8 cellular contexts compared by ENCODE assay signal in genomic region chr15:67839358-67839928, GRCh38. TPM values are rescaled to one million over a fixed set of nuclear protein-coding genes. Genes with fewer than 3 reads are reported as not detected.
DNase-seq lines count a peak whose midpoint lies in the region; ATAC-seq and TF ChIP-seq lines count a peak whose summit lies in the region.

No MANE protein-coding gene starts in this region.

- WGBS in transverse colon (ENCODE audit: low coverage in 1 of 2), 2 donors = 0 to 1% methylated on average over 3 to 12 of the region's 12 CpGs

- H3K4me1 Mint-ChIP-seq in memory B cell = peaks cover 19% of the 10 kb centered on the region

- no peaks in the 10 kb centered on the region for H3K9me3 ChIP-seq in transverse colon

- DNase-seq in BJ (ENCODE audit: low read depth) (no peak), LHCN-M2 (ENCODE audit: low read depth) (peak; percentile 56), SKM-1 treated with dmso at 0.1 percent for 144 hours (lab: John Stamatoyannopoulos, UW; ENCODE audit: unreplicated experiment) (peak; percentile 54), dorsolateral prefrontal cortex (peak in 2 of 10 donors; percentile 35 to 50), memory B cell (ENCODE audit: low spot score in 2 of 2) (peak in 1 of 2 donors; percentile 54), transverse colon (no peak)
- no peak for DNase-seq in activated CD4-positive, alpha-beta T cell treated with anti-CD3 and anti-CD28 coated beads for 1 hour

- peaks cover 24% of the 10 kb centered on the region for H3K27me3 ChIP-seq in BJ (ENCODE audit: control insufficient read depth, insufficient read depth, low read length)
- H3K27me3 ChIP-seq in dorsolateral prefrontal cortex = peaks cover 3 to 18% (median 14%) of the 10 kb centered on the region in 45 donors
- H3K27me3 ChIP-seq in transverse colon = peaks cover 18% of the 10 kb centered on the region

- peak; percentile 15 for ATAC-seq in GM19023 (IDR thresholded peaks at IDR 0.05; ENCODE audit: unreplicated experiment)
- ATAC-seq in memory B cell (ENCODE audit: low read depth) = peak; percentile 28

- TF ChIP-seq EP300 in transverse colon (IDR thresholded peaks at IDR 0.05; ENCODE audit: low read depth) = no peak

- no peak for TF ChIP-seq POLR2A in transverse colon (IDR thresholded peaks at IDR 0.05)

- CTCF ChIA-PET in BJ (lab: Yijun Ruan, JAX) = interaction anchor here (0.6 kb wide), 1 partner anchor 284 kb away, joined by 3 read pairs; no protein-coding TSS in a partner anchor

- peak overlapping the region; percentile 98 for H3K4me3 Mint-ChIP-seq in memory B cell

- no peaks in the 10 kb centered on the region for H3K36me3 ChIP-seq in BJ (ENCODE audit: control insufficient read depth, insufficient read depth, low read length)
- H3K36me3 ChIP-seq in transverse colon = no peaks in the 10 kb centered on the region

- intact Hi-C loops in dorsolateral prefrontal cortex (cut with DNase I) = loop anchor here in 1 of 2 donors (5.0 to 10.0 kb wide), 3 partner anchors 297 to 892 kb away; partner anchors contain the start of genes AAGAB, IQCH and MAP2K5
- intact Hi-C loops in transverse colon (cut with DNase I; ENCODE audit: low total_unique reads) = loop anchor here (10.0 kb wide), 1 partner anchor 375 kb away; no protein-coding TSS in a partner anchor

- H3K27ac Mint-ChIP-seq in memory B cell = peak overlapping the region; percentile 100

- peak overlapping the region; percentile 70 to 99 (median 96) for H3K27ac ChIP-seq in dorsolateral prefrontal cortex
- H3K27ac ChIP-seq in transverse colon = peak overlapping the region; percentile 97 to 100 (median 98)

- no peaks in the 10 kb centered on the region for H3K9me3 Mint-ChIP-seq in memory B cell

- no peaks in the 10 kb centered on the region for H3K36me3 Mint-ChIP-seq in memory B cell

- peaks cover 19 to 42% (median 36%) of the 10 kb centered on the region in 4 donors for H3K4me1 ChIP-seq in transverse colon

- H3K4me3 ChIP-seq in BJ (ENCODE audit: low read depth, low read length) = peak overlapping the region; percentile 24
- H3K4me3 ChIP-seq in dorsolateral prefrontal cortex = peak overlapping the region; percentile 64 to 100 (median 93)
- H3K4me3 ChIP-seq in transverse colon = peak overlapping the region; percentile 13 to 94 (median 84)

- in situ Hi-C loops in transverse colon (cut with MboI; ENCODE audit: low pct_ligation_motif_present in 1 of 4, low pct_unique_long_range_greater_than_20kb in 1 of 4, low sequenced_read_pairs in 3 of 4) = loop anchor here (10.0 to 25.0 kb wide), 5 partner anchors 325 to 902 kb away; no protein-coding TSS in a partner anchor

- POLR2A ChIA-PET in BJ (lab: Charles Lee) = interaction anchor here (0.7 kb wide), 1 partner anchor 372 kb away, joined by 3 read pairs; no protein-coding TSS in a partner anchor

- TF ChIP-seq CTCF in BJ (IDR thresholded peaks at IDR 0.05; ENCODE audit: insufficient read depth, low read depth, low read length) (no peak), dorsolateral prefrontal cortex (IDR thresholded peaks at IDR 0.05 in 54 of 56, conservative IDR thresholded peaks at IDR 0.05 in 2 of 56; ENCODE audit: low read depth in 1 of 56, partially characterized antibody in 56 of 56) (peak in 1 of 56 donors; percentile 4), transverse colon (IDR thresholded peaks at IDR 0.05) (no peak)

- peaks cover 5% of the 10 kb centered on the region for H3K27me3 Mint-ChIP-seq in memory B cell

RNA-seq across cellular contexts. Expression of gene RNU6-1, which starts 0.4 kb away (rescaled TPM):
- polyA plus RNA-seq in BJ (2011; rRNA removed) = not detected in 2 replicates
- not detected in 2 replicates for polyA minus RNA-seq in BJ (2011; rRNA and poly(A)+ RNA removed)
- total RNA-seq in LHCN-M2 (2014; rRNA removed) = not detected in 2 replicates
- polyA plus RNA-seq in LHCN-M2 (2012) = not detected
- not detected for total RNA-seq in dorsolateral prefrontal cortex
- total RNA-seq in transverse colon = not detected

RNA-seq across cellular contexts. Expression of gene SKOR1, which starts 14.1 kb away (rescaled TPM):
- polyA plus RNA-seq in BJ (2011; rRNA removed) = 0.02 TPM in 1 of 2 replicates, not detected in the other
- polyA minus RNA-seq in BJ (2011; rRNA and poly(A)+ RNA removed) = 0.14 TPM in 1 of 2 replicates, not detected in the other
- total RNA-seq in LHCN-M2 (2014; rRNA removed) (0.06 TPM in 1 of 2 replicates, not detected in the other), dorsolateral prefrontal cortex (1 to 10 TPM in 108 of 120 experiments, under 1 TPM in 12; 0.49 to 4.0 (median 1.6) TPM), transverse colon (under 1 TPM in 2 of 4 donors, not detected in 2; 0.27 to 0.79 TPM)
- polyA plus RNA-seq in LHCN-M2 (2012) = not detected

Comparison
In these comparisons a context has a peak if more than half of its experiments do, and no peak if none do; other contexts are left out.
1. DNase-seq: peak in LHCN-M2 (single experiment) and SKM-1 treated with dmso at 0.1 percent for 144 hours (single experiment); none in BJ (single experiment), transverse colon (single experiment) and activated CD4-positive, alpha-beta T cell treated with anti-CD3 and anti-CD28 coated beads for 1 hour (single experiment).
2. H3K4me3 ChIP-seq: peak in every context shown above with its lines; median percentile 93 in dorsolateral prefrontal cortex; 84 in transverse colon; 24 in BJ.